8 cellular contexts compared by ENCODE assay signal in genomic region chr10:18660816-18661431, GRCh38. TPM values are rescaled to one million over a fixed set of nuclear protein-coding genes. Genes with fewer than 3 reads are reported as not detected.
DNase-seq lines count a peak whose midpoint lies in the region; ATAC-seq and FAIRE-seq lines count a peak whose summit lies in the region.

No MANE protein-coding gene starts in this region.

- H3K4me3 ChIP-seq in iPS-18a (ENCODE audit: low read length): peak overlapping the region; percentile 99

- ATAC-seq in activated T-helper 17 cell treated with anti-CD3 and anti-CD28 coated beads, Interleukin-2, amount 50 U/mL, for 72 hours (replicated peaks): no peak
- no peak for ATAC-seq in stimulated activated memory B cell treated with anti-CD40 and anti-IgM and Interleukin-4, amounts not matched to agents 10 μg/mL and 1 μg/mL and 100 μg/mL, for 72 hours

- H3K9ac ChIP-seq in iPS-18a (ENCODE audit: low read length): peak overlapping the region; percentile 97

- H3K4me1 ChIP-seq in iPS-18a (ENCODE audit: control insufficient read depth, low read depth, low read length): peaks cover 29% of the 10 kb centered on the region

- FAIRE-seq in HTR-8/SVneo (lab: Jason Lieb, UNC): no peak

- no peaks in the 10 kb centered on the region for H3K27me3 Mint-ChIP-seq in activated CD4-positive, alpha-beta T cell treated with anti-CD3 and anti-CD28 coated beads, Interleukin-2, amount 10 ng/mL, durations not matched to agents 7 days and 5 days
- H3K27me3 Mint-ChIP-seq in activated T-helper 17 cell treated with anti-CD3 and anti-CD28 coated beads, Interleukin-2, amount 50 U/mL, for 72 hours: no peaks in the 10 kb centered on the region
- H3K27me3 Mint-ChIP-seq in stimulated activated memory B cell treated with anti-CD40 and anti-IgM and Interleukin-4, amounts not matched to agents 10 μg/mL and 1 μg/mL and 100 μg/mL, for 72 hours: no peaks in the 10 kb centered on the region

- no peaks in the 10 kb centered on the region for H3K9me3 Mint-ChIP-seq in activated CD4-positive, alpha-beta T cell treated with anti-CD3 and anti-CD28 coated beads, Interleukin-2, amount 10 ng/mL, durations not matched to agents 7 days and 5 days
- H3K9me3 Mint-ChIP-seq in activated T-helper 17 cell treated with anti-CD3 and anti-CD28 coated beads, Interleukin-2, amount 50 U/mL, for 72 hours: no peaks in the 10 kb centered on the region
- no peaks in the 10 kb centered on the region for H3K9me3 Mint-ChIP-seq in stimulated activated memory B cell treated with anti-CD40 and anti-IgM and Interleukin-4, amounts not matched to agents 10 μg/mL and 1 μg/mL and 100 μg/mL, for 72 hours

- DNase-seq in activated CD4-positive, alpha-beta T cell treated with anti-CD3 and anti-CD28 coated beads, Interleukin-2, amount 10 ng/mL, durations not matched to agents 7 days and 5 days: no peak
- DNase-seq in activated CD4-positive, alpha-beta T cell treated with anti-CD3 and anti-CD28 coated beads for 48 hours: no peak
- no peak for DNase-seq in T1000 (lab: John Stamatoyannopoulos, UW)
- no peak for DNase-seq in HTR-8/SVneo (ENCODE audit: insufficient read length, low spot score)
- DNase-seq in SHP77 treated with DMSO at 0.1 percent for 48 hours (lab: John Stamatoyannopoulos, UW): no peak

- H3K36me3 Mint-ChIP-seq in activated CD4-positive, alpha-beta T cell treated with anti-CD3 and anti-CD28 coated beads, Interleukin-2, amount 10 ng/mL, durations not matched to agents 7 days and 5 days (ENCODE audit: low read depth): peaks cover 15% of the 10 kb centered on the region
- peaks cover 60% of the 10 kb centered on the region for H3K36me3 Mint-ChIP-seq in activated T-helper 17 cell treated with anti-CD3 and anti-CD28 coated beads, Interleukin-2, amount 50 U/mL, for 72 hours (ENCODE audit: low read depth)
- H3K36me3 Mint-ChIP-seq in stimulated activated memory B cell treated with anti-CD40 and anti-IgM and Interleukin-4, amounts not matched to agents 10 μg/mL and 1 μg/mL and 100 μg/mL, for 72 hours: peaks cover 5% of the 10 kb centered on the region

- no peak overlapping the region for H3K27ac ChIP-seq in iPS-18a (ENCODE audit: low read length)

- H3K4me1 Mint-ChIP-seq in activated CD4-positive, alpha-beta T cell treated with anti-CD3 and anti-CD28 coated beads, Interleukin-2, amount 10 ng/mL, durations not matched to agents 7 days and 5 days: peaks cover 49% of the 10 kb centered on the region
- H3K4me1 Mint-ChIP-seq in activated T-helper 17 cell treated with anti-CD3 and anti-CD28 coated beads, Interleukin-2, amount 50 U/mL, for 72 hours: peaks cover 27% of the 10 kb centered on the region
- H3K4me1 Mint-ChIP-seq in stimulated activated memory B cell treated with anti-CD40 and anti-IgM and Interleukin-4, amounts not matched to agents 10 μg/mL and 1 μg/mL and 100 μg/mL, for 72 hours: peaks cover 49% of the 10 kb centered on the region

- H3K9me3 ChIP-seq in iPS-18a (ENCODE audit: control insufficient read depth, low read depth, low read length): no peaks in the 10 kb centered on the region

- H3K36me3 ChIP-seq in iPS-18a (ENCODE audit: control insufficient read depth, low read depth, low read length): peaks cover 4% of the 10 kb centered on the region

- H3K27me3 ChIP-seq in iPS-18a (ENCODE audit: control insufficient read depth, insufficient read depth, low read length): no peaks in the 10 kb centered on the region

- POLR2A ChIA-PET in activated CD4-positive, alpha-beta T cell treated with anti-CD3 and anti-CD28 coated beads, Interleukin-2, amount 10 ng/mL, durations not matched to agents 7 days and 5 days (lab: Charles Lee): no interaction called here

- H3K27ac Mint-ChIP-seq in activated CD4-positive, alpha-beta T cell treated with anti-CD3 and anti-CD28 coated beads, Interleukin-2, amount 10 ng/mL, durations not matched to agents 7 days and 5 days: peak overlapping the region; percentile 77
- peak overlapping the region; percentile 96 for H3K27ac Mint-ChIP-seq in activated T-helper 17 cell treated with anti-CD3 and anti-CD28 coated beads, Interleukin-2, amount 50 U/mL, for 72 hours
- no peak overlapping the region for H3K27ac Mint-ChIP-seq in stimulated activated memory B cell treated with anti-CD40 and anti-IgM and Interleukin-4, amounts not matched to agents 10 μg/mL and 1 μg/mL and 100 μg/mL, for 72 hours

- H3K4me3 Mint-ChIP-seq in activated CD4-positive, alpha-beta T cell treated with anti-CD3 and anti-CD28 coated beads, Interleukin-2, amount 10 ng/mL, durations not matched to agents 7 days and 5 days: peak overlapping the region; percentile 59
- H3K4me3 Mint-ChIP-seq in activated T-helper 17 cell treated with anti-CD3 and anti-CD28 coated beads, Interleukin-2, amount 50 U/mL, for 72 hours: peak overlapping the region; percentile 97
- peak overlapping the region; percentile 58 for H3K4me3 Mint-ChIP-seq in stimulated activated memory B cell treated with anti-CD40 and anti-IgM and Interleukin-4, amounts not matched to agents 10 μg/mL and 1 μg/mL and 100 μg/mL, for 72 hours

- CTCF ChIA-PET in activated CD4-positive, alpha-beta T cell treated with anti-CD3 and anti-CD28 coated beads, Interleukin-2, amount 10 ng/mL, durations not matched to agents 7 days and 5 days (lab: Charles Lee): interaction anchor here (1.4 kb wide), 1 partner anchor 15 kb away, joined by 3 read pairs; no protein-coding TSS in a partner anchor

RNA-seq across cellular contexts. Expression of gene ARL5B, which starts 1.7 kb away (rescaled TPM):
- total RNA-seq in activated CD4-positive, alpha-beta T cell treated with anti-CD3 and anti-CD28 coated beads, Interleukin-2, amount 10 ng/mL, durations not matched to agents 7 days and 5 days: 10 to 100 TPM in 1 of 2 experiments, 1 to 10 TPM in 1; 9.8 to 11.6 TPM
- 10 to 100 TPM in 1 of 2 donors, 1 to 10 TPM in 1; 8.9 to 24.8 TPM for total RNA-seq in activated T-helper 17 cell treated with anti-CD3 and anti-CD28 coated beads, Interleukin-2, amount 50 U/mL, for 72 hours

RNA-seq across cellular contexts. Expression of gene NSUN6, which starts 9.5 kb away (rescaled TPM):
- 10 to 100 TPM; 21.7 to 22.0 TPM for total RNA-seq in activated CD4-positive, alpha-beta T cell treated with anti-CD3 and anti-CD28 coated beads, Interleukin-2, amount 10 ng/mL, durations not matched to agents 7 days and 5 days
- 10 to 100 TPM; 16.5 to 25.4 TPM for total RNA-seq in activated T-helper 17 cell treated with anti-CD3 and anti-CD28 coated beads, Interleukin-2, amount 50 U/mL, for 72 hours
